ENCODE assay signal across 8 cellular contexts in genomic region chr2:45611020-45611737, GRCh38. TPM values are rescaled to one million over a fixed set of nuclear protein-coding genes. Genes with fewer than 3 reads are reported as not detected.
DNase-seq lines count a peak whose midpoint lies in the region; ATAC-seq and TF ChIP-seq lines count a peak whose summit lies in the region.

TSS of gene SRBD1 (minus strand) at chr2:45611267. CDS start at chr2:45605441, 5,826 bp downstream.

- TF ChIP-seq POLR2A in GM15510 (IDR thresholded peaks at IDR 0.05; ENCODE audit: borderline replicate concordance, extremely low read depth, insufficient read length) (peak; percentile 88), prostate gland (IDR thresholded peaks at IDR 0.05) (peak; percentile 65)

- peaks cover under 1% of the 10 kb centered on the region for H3K27me3 Mint-ChIP-seq in T-helper 17 cell

- H3K9me3 ChIP-seq in T-helper 17 cell (ENCODE audit: control insufficient read depth, low read length, poor library complexity, severe bottlenecking) (no peaks in the 10 kb centered on the region), left ventricle myocardium inferior (replicated peaks) (no peaks in the 10 kb centered on the region), prostate gland (no peaks in the 10 kb centered on the region)

- H3K4me1 ChIP-seq in left ventricle myocardium inferior: peaks cover 29% of the 10 kb centered on the region
- H3K4me1 ChIP-seq in prostate gland (replicated peaks): no peaks in the 10 kb centered on the region
- H3K4me1 ChIP-seq in urinary bladder (ENCODE audit: insufficient read depth): no peaks in the 10 kb centered on the region

- peak within 1 kb of the TSS; percentile 94 for H3K27ac Mint-ChIP-seq in T-helper 17 cell

- H3K36me3 ChIP-seq in left ventricle myocardium inferior: no peaks in the 10 kb centered on the region
- H3K36me3 ChIP-seq in prostate gland: no peaks in the 10 kb centered on the region
- H3K36me3 ChIP-seq in urinary bladder (ENCODE audit: insufficient read depth): no peaks in the 10 kb centered on the region

- ATAC-seq in HG02885 (IDR thresholded peaks at IDR 0.05; ENCODE audit: poor library complexity, unreplicated experiment): peak; percentile 96
- ATAC-seq in T-helper 17 cell: peak; percentile 87

- H3K36me3 Mint-ChIP-seq in T-helper 17 cell (ENCODE audit: low read depth): no peaks in the 10 kb centered on the region

- H3K27me3 ChIP-seq in left ventricle myocardium inferior (ENCODE audit: low read depth): no peaks in the 10 kb centered on the region
- no peaks in the 10 kb centered on the region for H3K27me3 ChIP-seq in prostate gland (replicated peaks; ENCODE audit: insufficient read depth)

- H3K27ac ChIP-seq in angular gyrus (ENCODE audit: low read depth, low read length) (peak within 1 kb of the TSS; percentile 58), left ventricle myocardium inferior (replicated peaks) (peak within 1 kb of the TSS; percentile 93), prostate gland (peak within 1 kb of the TSS; percentile 88 to 89), urinary bladder (ENCODE audit: low read depth) (peak within 1 kb of the TSS; percentile 55)

- DNase-seq in NCI-H1694 treated with DMSO at 0.1 percent for 48 hours (lab: John Stamatoyannopoulos, UW): peak; percentile 90
- DNase-seq in T-helper 17 cell: peak; percentile 57 to 75 (median 66)
- DNase-seq in left ventricle myocardium inferior: peak; percentile 95
- peak; percentile 94 for DNase-seq in prostate gland (ENCODE audit: low spot score)

- H3K4me3 ChIP-seq in left ventricle myocardium inferior: peak within 1 kb of the TSS; percentile 77
- peak within 1 kb of the TSS; percentile 72 to 76 for H3K4me3 ChIP-seq in prostate gland
- peak within 1 kb of the TSS; percentile 76 for H3K4me3 ChIP-seq in urinary bladder (ENCODE audit: low read depth, low read length)

- WGBS in prostate gland: 2% methylated on average over 43 of the region's 43 CpGs
- 2% methylated on average over 43 of the region's 43 CpGs for WGBS in urinary bladder

- peaks cover 11% of the 10 kb centered on the region for H3K4me1 Mint-ChIP-seq in T-helper 17 cell

- intact Hi-C loops in left ventricle myocardium inferior (cut with micrococcal nuclease): no loop called here
- intact Hi-C loops in prostate gland (cut with DNase I): no loop called here

- TF ChIP-seq CTCF in left ventricle myocardium inferior (IDR thresholded peaks at IDR 0.05; ENCODE audit: borderline replicate concordance): no peak
- TF ChIP-seq CTCF in prostate gland (IDR thresholded peaks at IDR 0.05): peak in 2 of 4 experiments; percentile 29 to 35

- peak within 1 kb of the TSS; percentile 93 for H3K4me3 Mint-ChIP-seq in T-helper 17 cell

RNA-seq across cellular contexts. Expression of gene SRBD1, which starts in this region (rescaled TPM):
- total RNA-seq in T-helper 17 cell: 10 to 100 TPM; 15.0 to 17.2 TPM
- total RNA-seq in left ventricle myocardium inferior: 11.8 TPM
- 10 to 100 TPM; 16.5 to 25.9 TPM for total RNA-seq in prostate gland
- total RNA-seq in urinary bladder: 48.3 TPM
- 7.2 TPM for polyA plus RNA-seq in urinary bladder

Comparison
In these comparisons a context has a peak if more than half of its experiments do, and no peak if none do; other contexts are left out.
1. Peak in every context shown above with its lines: DNase-seq, ATAC-seq, H3K4me3 ChIP-seq and H3K27ac ChIP-seq.